8 cellular contexts compared by ENCODE assay signal in the genomic region with DNA sequence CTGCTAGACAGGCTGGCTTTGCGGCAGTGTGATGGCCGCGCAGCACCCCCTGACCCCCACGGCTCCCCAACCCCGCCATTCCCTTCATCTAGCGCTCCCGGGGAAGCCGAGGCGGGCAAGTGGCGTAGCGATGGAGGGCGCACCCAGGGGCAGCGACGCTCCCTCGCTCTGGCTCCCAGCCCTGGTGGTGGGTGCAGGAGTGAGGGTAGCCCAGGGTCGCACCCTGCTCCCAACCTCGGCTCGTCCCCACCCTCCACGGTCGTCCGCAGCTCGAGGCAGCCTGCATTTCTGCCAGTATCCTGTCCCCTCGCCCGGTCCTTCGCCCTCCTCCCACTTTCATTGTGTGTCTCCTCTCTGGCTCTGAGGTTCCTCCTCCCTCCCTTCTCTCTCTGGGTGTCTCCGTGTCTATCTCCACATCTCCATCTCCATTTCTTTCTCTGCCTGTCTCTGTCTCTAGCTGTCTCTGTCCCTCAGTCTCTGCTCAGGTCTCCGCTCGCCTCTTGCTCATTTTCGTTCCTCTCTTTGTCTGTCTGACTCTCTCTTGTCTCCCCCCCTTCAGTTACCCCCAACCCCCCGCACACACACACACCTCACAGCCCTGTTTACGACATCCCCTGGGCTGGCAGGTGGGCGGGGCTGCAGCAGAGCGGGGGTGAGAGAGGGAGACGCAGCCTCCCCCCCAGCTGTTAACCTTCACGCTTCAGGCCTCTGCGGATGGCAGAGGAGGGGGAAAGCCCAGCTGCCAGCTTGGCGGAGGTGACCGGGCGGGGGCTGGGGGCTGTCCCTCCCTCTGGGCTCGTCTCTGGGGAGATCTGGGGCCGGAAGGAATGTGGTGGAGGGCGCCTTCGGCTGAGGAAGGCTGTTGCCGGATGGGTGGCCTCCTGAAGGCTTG. TPM values are rescaled to one million over a fixed set of nuclear protein-coding genes. Genes with fewer than 3 reads are reported as not detected.
DNase-seq lines count a peak whose midpoint lies in the region; ATAC-seq, FAIRE-seq and TF ChIP-seq lines count a peak whose summit lies in the region.

No MANE protein-coding gene starts in this region.

- H3K36me3 ChIP-seq in SJCRH30 = no peaks in the 10 kb centered on the region

- H3K27me3 Mint-ChIP-seq in activated naive CD8-positive, alpha-beta T cell treated with anti-CD3 and anti-CD28 coated beads, Interleukin-2, amount 10 ng/mL, durations not matched to agents 7 days and 5 days = peaks cover 33% of the 10 kb centered on the region

- H3K4me3 ChIP-seq in SJCRH30 = peak overlapping the region; percentile 56

- peak overlapping the region; percentile 58 for H3K27ac Mint-ChIP-seq in activated naive CD8-positive, alpha-beta T cell treated with anti-CD3 and anti-CD28 coated beads, Interleukin-2, amount 10 ng/mL, durations not matched to agents 7 days and 5 days

- no peak for TF ChIP-seq POLR2A in GM12892 (IDR thresholded peaks at IDR 0.05; ENCODE audit: low read depth, low read length)

- H3K27me3 ChIP-seq in SJCRH30 = no peaks in the 10 kb centered on the region

- peak; percentile 88 for FAIRE-seq in GM12892 (lab: Jason Lieb, UNC)

- H3K27ac ChIP-seq in SJCRH30 = peak overlapping the region; percentile 51

- peaks cover 19% of the 10 kb centered on the region for H3K4me1 Mint-ChIP-seq in activated naive CD8-positive, alpha-beta T cell treated with anti-CD3 and anti-CD28 coated beads, Interleukin-2, amount 10 ng/mL, durations not matched to agents 7 days and 5 days

- no peaks in the 10 kb centered on the region for H3K9me3 Mint-ChIP-seq in activated naive CD8-positive, alpha-beta T cell treated with anti-CD3 and anti-CD28 coated beads, Interleukin-2, amount 10 ng/mL, durations not matched to agents 7 days and 5 days

- peaks cover 33% of the 10 kb centered on the region for H3K4me1 ChIP-seq in SJCRH30

- DNase-seq in GM12892 (ENCODE audit: insufficient read length) = peak; percentile 60
- DNase-seq in SJCRH30 = peak; percentile 74 to 76
- peak; percentile 60 for DNase-seq in activated naive CD8-positive, alpha-beta T cell treated with anti-CD3 and anti-CD28 coated beads, Interleukin-2, amount 10 ng/mL, durations not matched to agents 7 days and 5 days
- DNase-seq in iPS-NIHi11 (ENCODE audit: low spot score) = peak; percentile 47
- peak; percentile 61 to 80 for DNase-seq in stimulated activated CD4-positive, alpha-beta T cell treated with anti-CD3 and anti-CD28 coated beads, Interleukin-1b, Interleukin-23, amount 100 ng/mL, for 4 hours (ENCODE audit: low read depth in 2 of 2)
- DNase-seq in NCI-H187 treated with DMSO at 0.1 percent for 48 hours (lab: John Stamatoyannopoulos, UW) = no peak
- DNase-seq in NCI-H2029 (lab: John Stamatoyannopoulos, UW) = no peak

- H3K9me3 ChIP-seq in SJCRH30 (replicated peaks) = no peaks in the 10 kb centered on the region

- POLR2A ChIA-PET in activated naive CD8-positive, alpha-beta T cell treated with anti-CD3 and anti-CD28 coated beads, Interleukin-2, amount 10 ng/mL, durations not matched to agents 7 days and 5 days (lab: Charles Lee) = interaction anchor here (0.6 to 1.0 kb wide), 2 partner anchors 28 to 80 kb away, joined by 3 to 6 read pairs; no protein-coding TSS in a partner anchor

- H3K36me3 Mint-ChIP-seq in activated naive CD8-positive, alpha-beta T cell treated with anti-CD3 and anti-CD28 coated beads, Interleukin-2, amount 10 ng/mL, durations not matched to agents 7 days and 5 days = no peaks in the 10 kb centered on the region

- H3K4me3 Mint-ChIP-seq in activated naive CD8-positive, alpha-beta T cell treated with anti-CD3 and anti-CD28 coated beads, Interleukin-2, amount 10 ng/mL, durations not matched to agents 7 days and 5 days = peak overlapping the region; percentile 83

- ATAC-seq in HG02642 (IDR thresholded peaks at IDR 0.05; ENCODE audit: poor library complexity, unreplicated experiment) = peak; percentile 54
- ATAC-seq in activated naive CD8-positive, alpha-beta T cell treated with anti-CD3 and anti-CD28 coated beads, Interleukin-2, amount 10 ng/mL, durations not matched to agents 7 days and 5 days (ENCODE audit: low read depth) = peak; percentile 55

RNA-seq across cellular contexts. Expression of a gene that starts 48.7 kb away (rescaled TPM):
- not detected for polyA plus RNA-seq in GM12892 (2012; ENCODE audit: missing spikeins)
- total RNA-seq in SJCRH30 (2014; rRNA removed; shearing (Covaris generic)) = not detected in 2 replicates
- total RNA-seq in activated naive CD8-positive, alpha-beta T cell treated with anti-CD3 and anti-CD28 coated beads, Interleukin-2, amount 10 ng/mL, durations not matched to agents 7 days and 5 days = under 1 TPM; 0.08 to 0.09 TPM

Comparison
In these comparisons a context has a peak if more than half of its experiments do, and no peak if none do; other contexts are left out.
1. DNase-seq: peak in GM12892 (single experiment), SJCRH30 (2 of 2), activated naive CD8-positive, alpha-beta T cell treated with anti-CD3 and anti-CD28 coated beads, Interleukin-2, amount 10 ng/mL, durations not matched to agents 7 days and 5 days (single experiment), iPS-NIHi11 (single experiment) and stimulated activated CD4-positive, alpha-beta T cell treated with anti-CD3 and anti-CD28 coated beads, Interleukin-1b, Interleukin-23, amount 100 ng/mL, for 4 hours (2 of 2); none in NCI-H187 treated with DMSO at 0.1 percent for 48 hours (single experiment) and NCI-H2029 (single experiment).